Comparison of ENCODE assay signal across 17 cellular contexts in the genomic region with DNA sequence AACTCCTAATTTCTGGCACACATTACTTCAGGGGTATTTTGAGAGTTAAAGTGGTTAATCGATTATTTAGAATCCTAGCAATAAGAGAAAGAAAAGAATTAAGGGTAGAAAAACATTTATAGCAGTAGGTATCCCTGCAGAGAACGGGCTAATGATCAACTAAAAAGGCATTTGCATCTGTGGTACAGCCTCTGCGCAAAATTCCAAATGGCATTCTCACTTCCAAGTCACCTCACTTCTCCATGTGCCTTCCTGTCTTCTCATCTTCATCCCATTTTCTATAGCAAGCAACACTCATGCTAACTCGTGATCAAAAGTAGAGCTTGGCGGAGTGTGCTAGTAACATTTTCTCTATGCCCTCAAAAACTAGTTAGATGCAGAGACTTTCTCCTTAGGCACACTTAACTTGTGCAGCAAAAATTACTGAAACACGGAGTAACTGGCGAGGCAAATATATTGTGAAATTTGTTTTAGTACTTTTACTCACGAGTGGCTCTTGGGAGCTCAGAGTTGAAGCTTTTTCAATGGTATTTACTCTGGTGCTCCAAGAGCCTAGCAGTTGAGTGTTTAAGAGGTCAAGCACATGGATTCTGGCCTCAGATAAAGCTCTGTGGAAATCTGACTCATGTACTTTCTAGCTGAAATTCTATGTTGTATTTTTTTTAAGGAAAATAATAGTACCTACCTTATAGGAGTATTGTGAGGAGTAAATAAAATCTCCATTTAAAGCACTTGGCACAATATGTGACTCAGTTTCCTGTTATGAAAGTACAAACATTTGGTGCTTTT.
DNase-seq lines count a peak whose midpoint lies in the region; ATAC-seq and TF ChIP-seq lines count a peak whose summit lies in the region.
"Had no signal": no experiment of that assay in that cellular context is flagged by ENCODE, and none has a peak within 500 bp of the region (broad histone marks: within the 10 kb centered on the region; RNA-seq: fewer than 3 reads in every experiment).

No MANE protein-coding gene starts in this region.

- H3K9me3 Mint-ChIP-seq in HFFc6: no peaks in the 10 kb centered on the region
- H3K9me3 Mint-ChIP-seq in activated T-helper 17 cell treated with anti-CD3 and anti-CD28 coated beads, Interleukin-2, amount 50 U/mL, for 72 hours: no peaks in the 10 kb centered on the region

- H3K27me3 ChIP-seq in testis: no peaks in the 10 kb centered on the region
- H3K27me3 ChIP-seq: neutrophil, Peyer's patch had no signal

- no peak for ATAC-seq in activated T-helper 17 cell treated with anti-CD3 and anti-CD28 coated beads, Interleukin-2, amount 50 U/mL, for 72 hours (replicated peaks)
- ATAC-seq in GM18858 (IDR thresholded peaks at IDR 0.05; ENCODE audit: unreplicated experiment): no peak
- ATAC-seq: activated CD8-positive, alpha-beta T cell treated with anti-CD3 and anti-CD28 coated beads, Interleukin-2, amount 10 ng/mL, durations not matched to agents 7 days and 5 days; mucosa of descending colon had no signal

- no peak for TF ChIP-seq POLR2A in testis (IDR thresholded peaks at IDR 0.05)

- DNase-seq in HFFc6 (no peak), cardiac fibroblast (ENCODE audit: low read depth in 2 of 2) (peak; percentile 21 to 52), left kidney (ENCODE audit: low read depth, low spot score) (peak; percentile 40), skeletal muscle cell (ENCODE audit: low read depth) (peak; percentile 45), T-helper 9 cell (no peak), testis (no peak)
- DNase-seq: activated CD8-positive, alpha-beta T cell treated with anti-CD3 and anti-CD28 coated beads, Interleukin-2, amount 10 ng/mL, durations not matched to agents 7 days and 5 days; Caco-2; mucosa of descending colon; NCI-H2081; NCI-H82; Peyer's patch; stimulated activated CD4-positive, alpha-beta T cell treated with anti-CD3 and anti-CD28 coated beads, Interleukin-4, amount 100 ng/mL, for 24 hours had no signal

- H3K9me3 ChIP-seq in testis: no peaks in the 10 kb centered on the region
- H3K9me3 ChIP-seq: Caco-2, mucosa of descending colon, neutrophil, Peyer's patch had no signal

- peak overlapping the region; percentile 58 for H3K27ac Mint-ChIP-seq in HFFc6
- no peak overlapping the region for H3K27ac Mint-ChIP-seq in activated T-helper 17 cell treated with anti-CD3 and anti-CD28 coated beads, Interleukin-2, amount 50 U/mL, for 72 hours
- H3K27ac Mint-ChIP-seq: activated CD8-positive, alpha-beta T cell treated with anti-CD3 and anti-CD28 coated beads, Interleukin-2, amount 10 ng/mL, durations not matched to agents 7 days and 5 days had no signal

- WGBS in testis, 2 donors: 91 to 93% methylated on average over 8 of the region's 8 CpGs

- H3K36me3 ChIP-seq in testis (ENCODE audit: low read depth, missing control alignments): no peaks in the 10 kb centered on the region
- H3K36me3 ChIP-seq: neutrophil had no signal

- TF ChIP-seq CTCF in HFFc6 (IDR thresholded peaks at IDR 0.05) (no peak), cardiac fibroblast (IDR thresholded peaks at IDR 0.05; ENCODE audit: low read depth, low read length) (no peak), testis (IDR thresholded peaks at IDR 0.05) (no peak)

- H3K4me3 Mint-ChIP-seq in HFFc6: peak overlapping the region; percentile 17; the same call in 1 of the 2 replicates
- no peak overlapping the region for H3K4me3 Mint-ChIP-seq in activated T-helper 17 cell treated with anti-CD3 and anti-CD28 coated beads, Interleukin-2, amount 50 U/mL, for 72 hours
- H3K4me3 Mint-ChIP-seq: activated CD8-positive, alpha-beta T cell treated with anti-CD3 and anti-CD28 coated beads, Interleukin-2, amount 10 ng/mL, durations not matched to agents 7 days and 5 days had no signal

- H3K27me3 Mint-ChIP-seq in HFFc6 (ENCODE audit: insufficient read depth): no peaks in the 10 kb centered on the region; the same call in 1 of the 2 replicates
- H3K27me3 Mint-ChIP-seq in activated T-helper 17 cell treated with anti-CD3 and anti-CD28 coated beads, Interleukin-2, amount 50 U/mL, for 72 hours: peaks cover 17% of the 10 kb centered on the region

- peaks cover 84% of the 10 kb centered on the region for H3K36me3 Mint-ChIP-seq in HFFc6 (ENCODE audit: low read depth)
- no peaks in the 10 kb centered on the region for H3K36me3 Mint-ChIP-seq in activated T-helper 17 cell treated with anti-CD3 and anti-CD28 coated beads, Interleukin-2, amount 50 U/mL, for 72 hours (ENCODE audit: low read depth)

- no peak overlapping the region for H3K27ac ChIP-seq in testis
- H3K27ac ChIP-seq: neutrophil, Peyer's patch, VCaP had no signal

- no peak overlapping the region for H3K4me3 ChIP-seq in cardiac fibroblast (replicated peaks in 1 of 2; ENCODE audit: low read depth in 2 of 2, low read length in 2 of 2)
- no peak overlapping the region for H3K4me3 ChIP-seq in skeletal muscle cell (ENCODE audit: low read depth, low read length)
- H3K4me3 ChIP-seq in testis: no peak overlapping the region
- H3K4me3 ChIP-seq: mucosa of descending colon, Peyer's patch had no signal

- H3K4me1 Mint-ChIP-seq in HFFc6 (ENCODE audit: low read depth): peaks cover 89% of the 10 kb centered on the region
- no peaks in the 10 kb centered on the region for H3K4me1 Mint-ChIP-seq in activated T-helper 17 cell treated with anti-CD3 and anti-CD28 coated beads, Interleukin-2, amount 50 U/mL, for 72 hours

- intact Hi-C loops in testis (cut with DNase I; ENCODE audit: low total_unique reads): no loop called here

- H3K4me1 ChIP-seq in testis: no peaks in the 10 kb centered on the region
- H3K4me1 ChIP-seq: Peyer's patch had no signal

Comparison
In these comparisons a context has a peak if more than half of its experiments do, and no peak if none do; other contexts are left out.
1. DNase-seq: peak in cardiac fibroblast (2 of 2), left kidney (single experiment) and skeletal muscle cell (single experiment); none in HFFc6 (single experiment), T-helper 9 cell (single experiment) and testis (single experiment).